In genomic region chr13:94478913-94479312, GRCh38 we compare ENCODE assay signal across 1 cellular context.
TF ChIP-seq lines count a peak whose summit lies in the region.

No MANE protein-coding gene starts in this region.

TF ChIP-seq in GM23338, 12 proteins besides CTCF, POLR2A, EP300 and RAD21 (continued from another document):
- no peak for TF ChIP-seq ETS1 (IDR thresholded peaks at IDR 0.05)
- no peak for TF ChIP-seq ZNF331 (CRISPR knock-in tag; IDR thresholded peaks at IDR 0.05; ENCODE audit: low read depth)
- TF ChIP-seq STAT1 (IDR thresholded peaks at IDR 0.05; ENCODE audit: unreplicated experiment), result no peak
- no peak for TF ChIP-seq ZNF462 (CRISPR knock-in tag; IDR thresholded peaks at IDR 0.05)
